In genomic region chr17:42744283-42744805, GRCh38 we compare ENCODE assay signal across 8 cellular contexts. TPM values are rescaled to one million over a fixed set of nuclear protein-coding genes. Genes with fewer than 3 reads are reported as not detected.
DNase-seq lines count a peak whose midpoint lies in the region; ATAC-seq lines count a peak whose summit lies in the region.

No MANE protein-coding gene starts in this region.

- H4K8ac ChIP-seq in mesendoderm (ENCODE audit: low read depth, low read length): no peak overlapping the region

- H3K27ac ChIP-seq in mesendoderm (ENCODE audit: low read depth, low read length): no peak overlapping the region

- H3K9me3 Mint-ChIP-seq in activated CD4-positive, alpha-beta T cell treated with anti-CD3 and anti-CD28 coated beads, Interleukin-2, amount 10 ng/mL, durations not matched to agents 7 days and 5 days: no peaks in the 10 kb centered on the region

- H2BK5ac ChIP-seq in mesendoderm (ENCODE audit: low read length): no peak overlapping the region

- peak overlapping the region; percentile 70 for H3K4me2 ChIP-seq in mesendoderm (ENCODE audit: low read length)

- CTCF ChIA-PET in activated CD4-positive, alpha-beta T cell treated with anti-CD3 and anti-CD28 coated beads, Interleukin-2, amount 10 ng/mL, durations not matched to agents 7 days and 5 days (lab: Charles Lee): no interaction called here

- no peak overlapping the region for H2AK5ac ChIP-seq in mesendoderm (ENCODE audit: low read length)

- H3K23ac ChIP-seq in mesendoderm (ENCODE audit: low read length): no peak overlapping the region

- peak overlapping the region; percentile 60 for H3K18ac ChIP-seq in mesendoderm (ENCODE audit: low read length)

- H3K79me1 ChIP-seq in mesendoderm (ENCODE audit: low read length): no peaks in the 10 kb centered on the region

- peak overlapping the region; percentile 52 for H3K4me3 ChIP-seq in mesendoderm (ENCODE audit: low read length)

- peaks cover 9% of the 10 kb centered on the region for H3K36me3 Mint-ChIP-seq in activated CD4-positive, alpha-beta T cell treated with anti-CD3 and anti-CD28 coated beads, Interleukin-2, amount 10 ng/mL, durations not matched to agents 7 days and 5 days (ENCODE audit: low read depth)

- H3K27ac Mint-ChIP-seq in activated CD4-positive, alpha-beta T cell treated with anti-CD3 and anti-CD28 coated beads, Interleukin-2, amount 10 ng/mL, durations not matched to agents 7 days and 5 days: peak overlapping the region; percentile 90

- H3K27me3 Mint-ChIP-seq in activated CD4-positive, alpha-beta T cell treated with anti-CD3 and anti-CD28 coated beads, Interleukin-2, amount 10 ng/mL, durations not matched to agents 7 days and 5 days: peaks cover 33% of the 10 kb centered on the region

- H3K79me2 ChIP-seq in mesendoderm (ENCODE audit: control insufficient read depth, insufficient read depth, low read length): no peaks in the 10 kb centered on the region

- peak; percentile 62 for ATAC-seq in HG02852 (IDR thresholded peaks at IDR 0.05; ENCODE audit: unreplicated experiment)

- peak overlapping the region; percentile 66 for H3K4ac ChIP-seq in mesendoderm (ENCODE audit: low read depth, low read length)

- peak overlapping the region; percentile 88 for H3K9ac ChIP-seq in mesendoderm (ENCODE audit: low read length)

- peak overlapping the region; percentile 96 for H3K56ac ChIP-seq in mesendoderm (ENCODE audit: low read length)

- H3K4me3 Mint-ChIP-seq in activated CD4-positive, alpha-beta T cell treated with anti-CD3 and anti-CD28 coated beads, Interleukin-2, amount 10 ng/mL, durations not matched to agents 7 days and 5 days: peak overlapping the region; percentile 92

- H3K4me1 Mint-ChIP-seq in activated CD4-positive, alpha-beta T cell treated with anti-CD3 and anti-CD28 coated beads, Interleukin-2, amount 10 ng/mL, durations not matched to agents 7 days and 5 days: peaks cover 21% of the 10 kb centered on the region

- H3K36me3 ChIP-seq in mesendoderm (ENCODE audit: control insufficient read depth, insufficient read depth, low read length): no peaks in the 10 kb centered on the region

- DNase-seq in SIG-M5 treated with dmso at 0.1 percent for 504 hours (lab: John Stamatoyannopoulos, UW; ENCODE audit: unreplicated experiment) (peak; percentile 57), SIG-M5 (lab: John Stamatoyannopoulos, UW) (no peak), NCI-H2171 treated with DMSO at 0.1 percent for 48 hours (lab: John Stamatoyannopoulos, UW) (peak; percentile 87), mesendoderm (peak; percentile 76)
- peak; percentile 63 for DNase-seq in activated CD4-positive, alpha-beta T cell treated with anti-CD3 and anti-CD28 coated beads, Interleukin-2, amount 10 ng/mL, durations not matched to agents 7 days and 5 days
- DNase-seq in effector CD8-positive, alpha-beta T cell (lab: John Stamatoyannopoulos, UW): peak; percentile 71
- peak; percentile 25 for DNase-seq in stimulated activated CD8-positive, alpha-beta memory T cell treated with anti-CD3 and anti-CD28 coated beads, Interleukin-15, amount 100 ng/mL, for 24 hours (ENCODE audit: low read depth)

- no CpG with 5 or more reads among the region's 32 CpGs for WGBS in mesendoderm (ENCODE audit: extremely low coverage, insufficient coverage, low lambda C conversion rate)

- no peaks in the 10 kb centered on the region for H3K4me1 ChIP-seq in mesendoderm (ENCODE audit: control insufficient read depth, low read depth, low read length)

- POLR2A ChIA-PET in activated CD4-positive, alpha-beta T cell treated with anti-CD3 and anti-CD28 coated beads, Interleukin-2, amount 10 ng/mL, durations not matched to agents 7 days and 5 days (lab: Charles Lee): no interaction called here

- H4K5ac ChIP-seq in mesendoderm (ENCODE audit: low read length): no peak overlapping the region

- no peak overlapping the region for H2BK15ac ChIP-seq in mesendoderm (replicated peaks; ENCODE audit: low read depth)

- H2BK120ac ChIP-seq in mesendoderm (ENCODE audit: low read depth, low read length): no peak overlapping the region

- H3K27me3 ChIP-seq in mesendoderm (ENCODE audit: insufficient read depth, low read length, poor library complexity): no peaks in the 10 kb centered on the region

RNA-seq across cellular contexts. Expression of gene EZH1, which starts 0.5 kb away (rescaled TPM):
- 10 to 100 TPM; 52.6 to 54.0 TPM for total RNA-seq in activated CD4-positive, alpha-beta T cell treated with anti-CD3 and anti-CD28 coated beads, Interleukin-2, amount 10 ng/mL, durations not matched to agents 7 days and 5 days
- 6.3 TPM for polyA plus RNA-seq in mesendoderm (2013, experiment 1 of 2)
- 6.4 TPM for polyA plus RNA-seq in mesendoderm (2013, experiment 2 of 2)

RNA-seq across cellular contexts. Expression of gene RAMP2, which starts 16.7 kb away (rescaled TPM):
- not detected for total RNA-seq in activated CD4-positive, alpha-beta T cell treated with anti-CD3 and anti-CD28 coated beads, Interleukin-2, amount 10 ng/mL, durations not matched to agents 7 days and 5 days
- 12.7 TPM for polyA plus RNA-seq in mesendoderm (2013, experiment 1 of 2)
- polyA plus RNA-seq in mesendoderm (2013, experiment 2 of 2): 12.9 TPM

RNA-seq across cellular contexts. Expression of gene VPS25, which starts 28.9 kb away (rescaled TPM):
- 10 to 100 TPM; 51.9 to 59.4 TPM for total RNA-seq in activated CD4-positive, alpha-beta T cell treated with anti-CD3 and anti-CD28 coated beads, Interleukin-2, amount 10 ng/mL, durations not matched to agents 7 days and 5 days
- 83.2 TPM for polyA plus RNA-seq in mesendoderm (2013, experiment 1 of 2)
- polyA plus RNA-seq in mesendoderm (2013, experiment 2 of 2): 84.4 TPM

RNA-seq across cellular contexts. Expression of gene WNK4, which starts 36.1 kb away (rescaled TPM):
- under 1 TPM; 0.47 to 0.77 TPM for total RNA-seq in activated CD4-positive, alpha-beta T cell treated with anti-CD3 and anti-CD28 coated beads, Interleukin-2, amount 10 ng/mL, durations not matched to agents 7 days and 5 days
- 0.28 TPM for polyA plus RNA-seq in mesendoderm (2013, experiment 1 of 2)
- 0.28 TPM for polyA plus RNA-seq in mesendoderm (2013, experiment 2 of 2)

RNA-seq across cellular contexts. Expression of gene COA3, which starts 54.2 kb away (rescaled TPM):
- total RNA-seq in activated CD4-positive, alpha-beta T cell treated with anti-CD3 and anti-CD28 coated beads, Interleukin-2, amount 10 ng/mL, durations not matched to agents 7 days and 5 days: 10 to 100 TPM; 41.2 to 45.1 TPM
- 90.6 TPM for polyA plus RNA-seq in mesendoderm (2013, experiment 1 of 2)
- 88.1 TPM for polyA plus RNA-seq in mesendoderm (2013, experiment 2 of 2)
